In the genomic region with DNA sequence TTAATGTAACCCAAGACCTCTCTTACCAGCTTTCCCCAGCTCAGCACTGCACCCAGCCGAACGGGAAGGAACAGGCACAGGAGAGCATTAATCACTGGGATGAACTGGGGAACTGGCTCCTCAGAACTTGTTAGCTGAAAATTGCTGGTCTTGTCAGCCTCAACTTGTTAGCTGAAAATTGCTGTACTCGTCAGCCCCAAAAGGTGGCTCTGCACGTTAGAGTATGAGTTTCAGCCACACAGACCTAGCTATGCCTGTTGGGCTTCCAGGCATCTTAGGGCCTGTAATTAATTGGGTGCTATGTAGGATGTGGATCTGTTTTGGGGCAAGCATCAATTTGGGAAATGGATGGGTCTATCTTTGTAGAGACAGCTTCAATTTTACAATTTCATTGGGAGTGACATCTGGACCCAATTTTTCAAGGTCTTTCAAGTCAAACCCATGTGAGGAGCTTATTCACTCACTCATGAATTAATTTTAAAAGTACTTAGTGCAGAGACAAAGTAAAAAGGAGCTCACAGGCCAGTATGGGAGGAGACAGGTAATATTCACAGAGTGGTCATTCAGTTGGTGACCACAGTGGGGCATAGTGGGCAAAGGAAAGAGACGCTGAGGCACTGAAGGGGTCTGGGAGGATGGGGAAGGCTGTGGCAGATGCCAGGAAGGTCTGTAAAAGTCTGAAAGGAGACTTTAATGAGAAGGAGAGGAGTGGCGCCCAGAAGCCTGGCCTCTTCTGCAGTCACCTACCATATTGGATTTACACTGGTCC, we compare ENCODE assay signal across 14 cellular contexts.
A peak's percentile ranks its signal among the peaks of the same experiment; 100 is the strongest.
DNase-seq lines count a peak whose midpoint lies in the region; ATAC-seq and TF ChIP-seq lines count a peak whose summit lies in the region.
"Had no signal": no experiment of that assay in that cellular context is flagged by ENCODE, and none has a peak within 500 bp of the region (broad histone marks: within the 10 kb centered on the region; RNA-seq: fewer than 3 reads in every experiment).

No MANE protein-coding gene starts in this region.

- peaks cover 16% of the 10 kb centered on the region for H3K4me1 Mint-ChIP-seq in Calu3 (ENCODE audit: low read depth, unreplicated experiment)
- H3K4me1 Mint-ChIP-seq in neural progenitor cell = peaks cover 29% of the 10 kb centered on the region

- H3K4me2 ChIP-seq in neural progenitor cell (no peak overlapping the region), mesenchymal stem cell (ENCODE audit: low read length, poor library complexity, severe bottlenecking) (no peak overlapping the region)

- intact Hi-C loops in Calu3 (cut with micrococcal nuclease; ENCODE audit: unreplicated experiment) = loop anchor here (2.0 kb wide), 1 partner anchor 20 kb away; no protein-coding TSS in a partner anchor

- H2BK15ac ChIP-seq in mesenchymal stem cell (ENCODE audit: low read depth, poor library complexity, severe bottlenecking) = no peak overlapping the region

- H4K91ac ChIP-seq in mesenchymal stem cell (ENCODE audit: low read length) = no peak overlapping the region

- H3K27ac Mint-ChIP-seq in Calu3 (ENCODE audit: unreplicated experiment) (no peak overlapping the region), neural progenitor cell (no peak overlapping the region)
- H3K27ac Mint-ChIP-seq: activated CD8-positive, alpha-beta T cell treated with anti-CD3 and anti-CD28 coated beads for 36 hours had no signal

- no peaks in the 10 kb centered on the region for H3K9me3 Mint-ChIP-seq in Calu3 (ENCODE audit: low read depth, unreplicated experiment)
- peaks cover 15% of the 10 kb centered on the region for H3K9me3 Mint-ChIP-seq in neural progenitor cell
- H3K9me3 Mint-ChIP-seq: activated CD8-positive, alpha-beta T cell treated with anti-CD3 and anti-CD28 coated beads for 36 hours had no signal

- no peak overlapping the region for H3K23ac ChIP-seq in mesenchymal stem cell (ENCODE audit: low read length in 2 of 2)

- no peak overlapping the region for H3K18ac ChIP-seq in mesenchymal stem cell (ENCODE audit: low read depth in 1 of 2, low read length in 2 of 2)

- H3K27me3 ChIP-seq in neural progenitor cell (no peaks in the 10 kb centered on the region), mesenchymal stem cell (ENCODE audit: control insufficient read depth in 1 of 2, insufficient read depth in 1 of 2, low read length in 2 of 2) (peaks cover 0 to 9% of the 10 kb centered on the region in 2 experiments)
- H3K27me3 ChIP-seq: left lung, SJSA1 had no signal

- H3K79me2 ChIP-seq in neural progenitor cell (ENCODE audit: low read depth) = no peaks in the 10 kb centered on the region

- H2BK5ac ChIP-seq in mesenchymal stem cell (ENCODE audit: low read depth, low read length, poor library complexity, severe bottlenecking) = no peak overlapping the region

- H2AK5ac ChIP-seq in mesenchymal stem cell (ENCODE audit: low read length, severe bottlenecking) = no peak overlapping the region

- ATAC-seq in HG02571 (IDR thresholded peaks at IDR 0.05; ENCODE audit: unreplicated experiment) = no peak
- ATAC-seq: activated CD8-positive, alpha-beta T cell treated with anti-CD3 and anti-CD28 coated beads for 36 hours; left lung had no signal

- H3K9me3 ChIP-seq in neural progenitor cell (ENCODE audit: low read depth) (no peaks in the 10 kb centered on the region), mesenchymal stem cell (ENCODE audit: control insufficient read depth, low read length) (no peaks in the 10 kb centered on the region)
- H3K9me3 ChIP-seq: Caco-2, left lung, SJSA1 had no signal

- H3K36me3 ChIP-seq in neural progenitor cell (no peaks in the 10 kb centered on the region), mesenchymal stem cell (ENCODE audit: control insufficient read depth in 1 of 2, insufficient read depth in 2 of 2, low read depth in 1 of 2, low read length in 2 of 2) (peaks cover 0 to 3% of the 10 kb centered on the region in 2 experiments)
- H3K36me3 ChIP-seq: left lung, SJSA1 had no signal

- H3K4me1 ChIP-seq in neural progenitor cell (peaks cover 5% of the 10 kb centered on the region), mesenchymal stem cell (ENCODE audit: control insufficient read depth, insufficient read depth, low read depth, low read length) (peaks cover 2% of the 10 kb centered on the region)
- H3K4me1 ChIP-seq: left lung, SJSA1 had no signal

- H2AFZ ChIP-seq in neural progenitor cell (replicated peaks) = no peak overlapping the region
- no peak overlapping the region for H2AFZ ChIP-seq in mesenchymal stem cell (ENCODE audit: low read depth, low read length)

- no peaks in the 10 kb centered on the region for H3K79me1 ChIP-seq in mesenchymal stem cell (replicated peaks; ENCODE audit: low read length, poor library complexity, severe bottlenecking)

- H4K20me1 ChIP-seq in neural progenitor cell (ENCODE audit: low read depth) = no peaks in the 10 kb centered on the region

- H3K9ac ChIP-seq in neural progenitor cell (no peak overlapping the region), mesenchymal stem cell (ENCODE audit: low read length) (no peak overlapping the region)

- no peak overlapping the region for H2BK120ac ChIP-seq in mesenchymal stem cell (ENCODE audit: low read depth, low read length)

- DNase-seq in Calu3 (peak; percentile 37), NCI-H1694 (lab: John Stamatoyannopoulos, UW) (peak; percentile 52), epithelial cell of proximal tubule (ENCODE audit: low read depth) (no peak), neural progenitor cell (ENCODE audit: low spot score) (peak; percentile 32), mesenchymal stem cell (no peak), AG08396 (ENCODE audit: low spot score) (no peak)
- no peak for DNase-seq in activated effector memory CD4-positive, alpha-beta T cell treated with Interleukin-2 at 50 U/mL for 16 hours
- DNase-seq: activated CD8-positive, alpha-beta T cell treated with anti-CD3 and anti-CD28 coated beads for 36 hours; amniotic stem cell; Caco-2; left lung; NCI-H226 had no signal

- H3K36me3 Mint-ChIP-seq in Calu3 (ENCODE audit: insufficient read depth, unreplicated experiment) = no peaks in the 10 kb centered on the region
- peaks cover 2% of the 10 kb centered on the region for H3K36me3 Mint-ChIP-seq in neural progenitor cell

- H3K14ac ChIP-seq in mesenchymal stem cell (ENCODE audit: low read length in 2 of 2) = peak overlapping the region in 1 of 2 experiments; percentile 53

- H3K27me3 Mint-ChIP-seq in Calu3 (ENCODE audit: unreplicated experiment) (peaks cover 39% of the 10 kb centered on the region), neural progenitor cell (ENCODE audit: insufficient read depth, low read depth) (peaks cover under 1% of the 10 kb centered on the region)

- H3K4me3 ChIP-seq in epithelial cell of proximal tubule (ENCODE audit: low read depth, low read length) (no peak overlapping the region), neural progenitor cell (no peak overlapping the region), mesenchymal stem cell (ENCODE audit: insufficient read depth in 1 of 2, low read depth in 1 of 2, low read length in 2 of 2) (no peak overlapping the region)
- H3K4me3 ChIP-seq: left lung, SJSA1 had no signal

- TF ChIP-seq CTCF in Calu3 (IDR thresholded peaks at IDR 0.05; ENCODE audit: unreplicated experiment) = peak; percentile 28
- peak; percentile 32 for TF ChIP-seq CTCF in epithelial cell of proximal tubule (conservative IDR thresholded peaks at IDR 0.05; ENCODE audit: low read depth, low read length)
- peak; percentile 36 for TF ChIP-seq CTCF in neural progenitor cell (IDR thresholded peaks at IDR 0.05)

- no peak overlapping the region for H3K27ac ChIP-seq in neural progenitor cell
- no peak overlapping the region for H3K27ac ChIP-seq in mesenchymal stem cell (ENCODE audit: low read length, poor library complexity, severe bottlenecking)
- H3K27ac ChIP-seq: left lung, SJSA1 had no signal

- H3K4me3 Mint-ChIP-seq in Calu3 (ENCODE audit: low read depth, unreplicated experiment) = no peak overlapping the region
- no peak overlapping the region for H3K4me3 Mint-ChIP-seq in neural progenitor cell
- H3K4me3 Mint-ChIP-seq: activated CD8-positive, alpha-beta T cell treated with anti-CD3 and anti-CD28 coated beads for 36 hours had no signal

- H3K4ac ChIP-seq in mesenchymal stem cell (ENCODE audit: low read depth in 1 of 2, low read length in 2 of 2) = no peak overlapping the region

- no TSS peak for BruUV-seq in Calu3 (replicated peaks; lab: Mats Ljungman, UMichigan)

- no peak overlapping the region for H2BK12ac ChIP-seq in mesenchymal stem cell (ENCODE audit: low read length in 2 of 2)

- no peaks in the 10 kb centered on the region for H3F3A ChIP-seq in neural progenitor cell (ENCODE audit: low read depth)

- WGBS in mesenchymal stem cell = 55% methylated on average over 6 of the region's 6 CpGs

- CTCF ChIA-PET in Calu3 (lab: Charles Lee) = interaction anchor here (1.3 to 2.5 kb wide), 2 partner anchors 19 to 20 kb away, joined by 4 to 26 read pairs; no protein-coding TSS in a partner anchor

- H4K8ac ChIP-seq in mesenchymal stem cell (ENCODE audit: low read length) = no peak overlapping the region

Comparison
In these comparisons a context has a peak if more than half of its experiments do, and no peak if none do; other contexts are left out.
1. DNase-seq: peak in Calu3 (single experiment), NCI-H1694 (single experiment) and neural progenitor cell (single experiment); none in epithelial cell of proximal tubule (single experiment), mesenchymal stem cell (single experiment), activated effector memory CD4-positive, alpha-beta T cell treated with Interleukin-2 at 50 U/mL for 16 hours (single experiment) and AG08396 (single experiment).
2. Peak in every context shown above with its lines, with median percentiles within 50 percentile points of each other: CTCF ChIP-seq.